Comparison of ENCODE assay signal across 29 cellular contexts in the genomic region with DNA sequence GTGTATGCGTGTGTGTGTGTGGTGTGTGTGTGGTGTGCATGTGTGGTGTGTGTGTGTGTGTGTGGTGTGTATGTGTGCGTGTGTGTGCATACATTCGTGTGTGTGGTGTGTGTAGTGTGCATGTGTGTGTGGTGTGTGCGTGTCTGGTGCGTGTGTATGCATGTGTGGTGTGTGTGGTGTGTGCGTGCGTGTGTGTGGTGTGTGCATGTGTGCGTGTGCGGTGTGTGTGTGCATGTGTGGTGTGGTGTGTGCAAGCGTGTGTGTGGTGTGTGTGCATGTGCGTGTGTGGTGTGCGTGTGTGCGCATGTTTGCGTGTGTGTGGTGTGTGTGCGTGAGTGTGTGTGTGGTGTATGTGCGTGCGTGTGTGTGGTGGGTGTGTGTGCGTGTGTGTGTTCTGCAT.
"Had no signal": no experiment of that assay in that cellular context is flagged by ENCODE, and none has a peak within 500 bp of the region (broad histone marks: within the 10 kb centered on the region; RNA-seq: fewer than 3 reads in every experiment).

No MANE protein-coding gene starts in this region.

- FAIRE-seq: TTC549 had no signal

- H3K4me3 ChIP-seq: breast epithelium, SK-N-MC had no signal

- DNase-seq: activated CD4-positive, alpha-beta memory T cell treated with anti-CD3 and anti-CD28 coated beads, Interleukin-2, amount 10 ng/mL, durations not matched to agents 7 days and 5 days; activated CD4-positive, alpha-beta T cell treated with anti-CD3 and anti-CD28 coated beads for 36 hours; activated CD4-positive, alpha-beta T cell treated with anti-CD3 and anti-CD28 coated beads, Interleukin-2, amount 50 U/mL, for 1 hour; activated gamma-delta T cell treated with Interleukin-2 at 50 U/mL for 16 hours; activated naive CD4-positive, alpha-beta T cell treated with anti-CD3 and anti-CD28 coated beads, Interleukin-2, amount 10 ng/mL, durations not matched to agents 7 days and 5 days; activated naive CD8-positive, alpha-beta T cell treated with anti-CD3 and anti-CD28 coated beads for 36 hours; activated T-cell treated with anti-CD3 and anti-CD28 coated beads for 4 hours; activated T-cell treated with anti-CD3 and anti-CD28 coated beads, Interleukin-2, amount 50 U/mL, for 48 hours; central memory CD4-positive, alpha-beta T cell; MM.1S; NCI-H1105; NCI-H1436; NCI-H1694 treated with DMSO at 0.1 percent for 48 hours; NCI-H2029 treated with DMSO at 0.1 percent for 48 hours; NCI-H345; NCI-H510A; NCI-H526 treated with DMSO at 0.1 percent for 48 hours; NCI-H82; OCI-M1; RPMI8226; T-cell; T-helper 2 cell; T1000 had no signal

- H3K36me3 ChIP-seq: breast epithelium had no signal

- H3K9me3 ChIP-seq: breast epithelium had no signal

- ATAC-seq: activated CD4-positive, alpha-beta T cell treated with anti-CD3 and anti-CD28 coated beads for 36 hours; activated T-helper 17 cell treated with anti-CD3 and anti-CD28 coated beads, Interleukin-2, amount 50 U/mL, for 72 hours; Panc1; Right ventricle myocardium inferior; T-cell had no signal

- H3K27me3 ChIP-seq: breast epithelium had no signal

- H3K27ac ChIP-seq: breast epithelium, SK-N-MC had no signal

- H3K4me1 ChIP-seq: breast epithelium had no signal
